Comparison of ENCODE assay signal across 8 cellular contexts in genomic region chr1:54888080-54888733, GRCh38. TPM values are rescaled to one million over a fixed set of nuclear protein-coding genes. Genes with fewer than 3 reads are reported as not detected.
DNase-seq lines count a peak whose midpoint lies in the region; ATAC-seq and TF ChIP-seq lines count a peak whose summit lies in the region.

No MANE protein-coding gene starts in this region.

- peaks cover 28% of the 10 kb centered on the region for H3K4me1 Mint-ChIP-seq in activated naive CD4-positive, alpha-beta T cell treated with anti-CD3 and anti-CD28 coated beads for 36 hours (ENCODE audit: low read depth)
- peaks cover 43% of the 10 kb centered on the region for H3K4me1 Mint-ChIP-seq in activated CD4-positive, alpha-beta memory T cell treated with anti-CD3 and anti-CD28 coated beads, Interleukin-2, amount 10 ng/mL, durations not matched to agents 7 days and 5 days

- ATAC-seq in GM18909 (IDR thresholded peaks at IDR 0.05; ENCODE audit: poor library complexity, unreplicated experiment) = no peak
- ATAC-seq in GM19397 (IDR thresholded peaks at IDR 0.05; ENCODE audit: unreplicated experiment) = no peak

- no peak for TF ChIP-seq CTCF in testis (IDR thresholded peaks at IDR 0.05)

- H3K27ac ChIP-seq in testis = no peak overlapping the region

- peaks cover 11% of the 10 kb centered on the region for H3K27me3 Mint-ChIP-seq in activated naive CD4-positive, alpha-beta T cell treated with anti-CD3 and anti-CD28 coated beads for 36 hours (ENCODE audit: low read depth)
- peaks cover 26% of the 10 kb centered on the region for H3K27me3 Mint-ChIP-seq in activated CD4-positive, alpha-beta memory T cell treated with anti-CD3 and anti-CD28 coated beads, Interleukin-2, amount 10 ng/mL, durations not matched to agents 7 days and 5 days

- H3K36me3 Mint-ChIP-seq in activated naive CD4-positive, alpha-beta T cell treated with anti-CD3 and anti-CD28 coated beads for 36 hours (ENCODE audit: low read depth) = peaks cover 10% of the 10 kb centered on the region
- H3K36me3 Mint-ChIP-seq in activated CD4-positive, alpha-beta memory T cell treated with anti-CD3 and anti-CD28 coated beads, Interleukin-2, amount 10 ng/mL, durations not matched to agents 7 days and 5 days (ENCODE audit: low read depth) = peaks cover 27% of the 10 kb centered on the region

- CTCF ChIA-PET in activated naive CD4-positive, alpha-beta T cell treated with anti-CD3 and anti-CD28 coated beads for 36 hours (lab: Charles Lee) = interaction anchor here (0.9 kb wide), 1 partner anchor 87 kb away, joined by 3 read pairs; the partner anchor contains the start of gene TTC22
- CTCF ChIA-PET in activated CD4-positive, alpha-beta memory T cell treated with anti-CD3 and anti-CD28 coated beads, Interleukin-2, amount 10 ng/mL, durations not matched to agents 7 days and 5 days (lab: Charles Lee) = interaction anchor here (1.1 to 4.0 kb wide), 4 partner anchors 14 to 108 kb away, joined by 3 to 19 read pairs (median 5); no protein-coding TSS in a partner anchor

- intact Hi-C loops in activated naive CD4-positive, alpha-beta T cell treated with anti-CD3 and anti-CD28 coated beads for 36 hours (cut with micrococcal nuclease) = loop anchor here (5.0 kb wide), 1 partner anchor 86 kb away; the partner anchor contains the start of gene TTC22
- intact Hi-C loops in testis (cut with DNase I; ENCODE audit: low total_unique reads) = no loop called here

- 55 to 66% methylated on average over 7 of the region's 7 CpGs for WGBS in testis, 2 donors

- TF ChIP-seq POLR2A in testis (IDR thresholded peaks at IDR 0.05) = no peak

- POLR2A ChIA-PET in activated CD4-positive, alpha-beta memory T cell treated with anti-CD3 and anti-CD28 coated beads, Interleukin-2, amount 10 ng/mL, durations not matched to agents 7 days and 5 days (lab: Charles Lee) = interaction anchor here (0.8 kb wide), 1 partner anchor 41 kb away, joined by 3 read pairs; no protein-coding TSS in a partner anchor

- H3K4me3 Mint-ChIP-seq in activated naive CD4-positive, alpha-beta T cell treated with anti-CD3 and anti-CD28 coated beads for 36 hours = peak overlapping the region; percentile 93
- peak overlapping the region; percentile 88 for H3K4me3 Mint-ChIP-seq in activated CD4-positive, alpha-beta memory T cell treated with anti-CD3 and anti-CD28 coated beads, Interleukin-2, amount 10 ng/mL, durations not matched to agents 7 days and 5 days

- no peaks in the 10 kb centered on the region for H3K27me3 ChIP-seq in testis

- peak overlapping the region; percentile 77 to 82 for H3K4me3 ChIP-seq in testis

- no peaks in the 10 kb centered on the region for H3K9me3 Mint-ChIP-seq in activated naive CD4-positive, alpha-beta T cell treated with anti-CD3 and anti-CD28 coated beads for 36 hours
- no peaks in the 10 kb centered on the region for H3K9me3 Mint-ChIP-seq in activated CD4-positive, alpha-beta memory T cell treated with anti-CD3 and anti-CD28 coated beads, Interleukin-2, amount 10 ng/mL, durations not matched to agents 7 days and 5 days

- no peak for DNase-seq in activated naive CD4-positive, alpha-beta T cell treated with anti-CD3 and anti-CD28 coated beads for 36 hours
- DNase-seq in activated naive CD4-positive, alpha-beta T cell (lab: John Stamatoyannopoulos, UW) = no peak
- DNase-seq in activated CD4-positive, alpha-beta memory T cell treated with anti-CD3 and anti-CD28 coated beads, Interleukin-2, amount 10 ng/mL, durations not matched to agents 7 days and 5 days = no peak
- peak; percentile 32 for DNase-seq in inferior parietal cortex (ENCODE audit: extremely low spot score)
- DNase-seq in testis = no peak
- no peak for DNase-seq in AG08396 (ENCODE audit: low spot score)

- H3K36me3 ChIP-seq in testis (ENCODE audit: low read depth, missing control alignments) = no peaks in the 10 kb centered on the region

- H3K27ac Mint-ChIP-seq in activated naive CD4-positive, alpha-beta T cell treated with anti-CD3 and anti-CD28 coated beads for 36 hours = no peak overlapping the region
- H3K27ac Mint-ChIP-seq in activated CD4-positive, alpha-beta memory T cell treated with anti-CD3 and anti-CD28 coated beads, Interleukin-2, amount 10 ng/mL, durations not matched to agents 7 days and 5 days = no peak overlapping the region

- H3K4me1 ChIP-seq in testis = peaks cover 5% of the 10 kb centered on the region

- H3K9me3 ChIP-seq in testis = no peaks in the 10 kb centered on the region

RNA-seq across cellular contexts. Expression of gene DHCR24, which starts 1.2 kb away (rescaled TPM):
- 10 to 100 TPM; 56.3 to 64.8 TPM for total RNA-seq in activated naive CD4-positive, alpha-beta T cell treated with anti-CD3 and anti-CD28 coated beads for 36 hours
- 100 to 1,000 TPM; 114 to 115 TPM for total RNA-seq in activated CD4-positive, alpha-beta memory T cell treated with anti-CD3 and anti-CD28 coated beads, Interleukin-2, amount 10 ng/mL, durations not matched to agents 7 days and 5 days
- 10 to 100 TPM; 48.5 to 75.7 TPM for total RNA-seq in testis
- 127 TPM for polyA plus RNA-seq in testis (ENCODE audit: insufficient read depth, low read depth, low replicate concordance)
